In the genomic region with DNA sequence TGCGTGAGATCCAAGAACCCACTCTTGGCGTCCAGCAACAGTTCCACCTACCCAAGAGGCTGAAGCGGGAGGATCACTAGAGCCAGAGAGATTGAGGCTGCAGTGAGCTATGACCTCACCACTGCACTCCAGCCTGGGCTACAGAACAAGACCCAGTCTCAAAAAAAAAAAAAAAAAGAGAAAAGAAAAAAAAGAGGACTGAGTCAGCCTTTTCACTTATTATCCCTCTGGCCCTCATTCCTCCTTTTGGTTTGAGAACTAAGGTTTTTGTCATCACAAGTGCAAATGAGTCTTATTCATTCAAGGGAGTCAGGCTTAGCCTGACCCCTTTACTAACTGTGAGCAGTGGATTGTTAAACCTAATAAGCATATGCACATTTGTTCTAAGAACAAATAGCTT, we compare ENCODE assay signal across 14 cellular contexts. TPM values are rescaled to one million over a fixed set of nuclear protein-coding genes. Genes with fewer than 3 reads are reported as not detected.
DNase-seq lines count a peak whose midpoint lies in the region; ATAC-seq and TF ChIP-seq lines count a peak whose summit lies in the region.
"Had no signal": no experiment of that assay in that cellular context is flagged by ENCODE, and none has a peak within 500 bp of the region (broad histone marks: within the 10 kb centered on the region; RNA-seq: fewer than 3 reads in every experiment).

No MANE protein-coding gene starts in this region.

- no peak overlapping the region for H3K18ac ChIP-seq in mesendoderm (ENCODE audit: low read length)

- peaks cover 28% of the 10 kb centered on the region for H3F3A ChIP-seq in GM23248 (ENCODE audit: insufficient read depth)

- H3K4ac ChIP-seq in mesendoderm (ENCODE audit: low read depth, low read length): no peak overlapping the region

- no peak overlapping the region for H2BK15ac ChIP-seq in mesendoderm (replicated peaks; ENCODE audit: low read depth)

- H3K9ac ChIP-seq in GM23248 (no peak overlapping the region), mesendoderm (ENCODE audit: low read length) (no peak overlapping the region)

- no peak overlapping the region for H3K23ac ChIP-seq in mesendoderm (ENCODE audit: low read length)

- H3K4me1 ChIP-seq in GM23248 (ENCODE audit: insufficient read depth) (peaks cover 23% of the 10 kb centered on the region; the same call in 1 of the 2 replicates), mesendoderm (ENCODE audit: control insufficient read depth, low read depth, low read length) (peaks cover 1% of the 10 kb centered on the region)
- H3K4me1 ChIP-seq: SJSA1 had no signal

- H3K4me3 ChIP-seq in GM23248: no peak overlapping the region
- H3K4me3 ChIP-seq in MG63: no peak overlapping the region
- no peak overlapping the region for H3K4me3 ChIP-seq in epithelial cell of proximal tubule (ENCODE audit: low read depth, low read length)
- H3K4me3 ChIP-seq in mesendoderm (ENCODE audit: low read length): no peak overlapping the region
- H3K4me3 ChIP-seq: SJSA1 had no signal

- H3K27me3 ChIP-seq in GM23248 (replicated peaks; ENCODE audit: insufficient read depth) (no peaks in the 10 kb centered on the region), MG63 (no peaks in the 10 kb centered on the region), mesendoderm (ENCODE audit: insufficient read depth, low read length, poor library complexity) (no peaks in the 10 kb centered on the region)
- H3K27me3 ChIP-seq: SJSA1 had no signal

- no peaks in the 10 kb centered on the region for H3K9me2 ChIP-seq in GM23248 (ENCODE audit: insufficient read depth)

- no peak overlapping the region for H2BK5ac ChIP-seq in mesendoderm (ENCODE audit: low read length)

- H4K8ac ChIP-seq in mesendoderm (ENCODE audit: low read depth, low read length): no peak overlapping the region

- WGBS in GM23248 (ENCODE audit: low coverage in 1 of 2, low lambda C conversion rate in 2 of 2, missing lambda C conversion rate in 2 of 2), 2 experiments: 77 to 78% methylated on average over 3 of the region's 3 CpGs
- no CpG with 5 or more reads among the region's 3 CpGs for WGBS in mesendoderm (ENCODE audit: extremely low coverage, insufficient coverage, low lambda C conversion rate)

- in situ Hi-C loops in GM23248 (cut with MboI): no loop called here

- H3K36me3 ChIP-seq in GM23248 (ENCODE audit: low read depth) (no peaks in the 10 kb centered on the region), MG63 (no peaks in the 10 kb centered on the region), mesendoderm (ENCODE audit: control insufficient read depth, insufficient read depth, low read length) (no peaks in the 10 kb centered on the region)
- H3K36me3 ChIP-seq: SJSA1 had no signal

- no peak overlapping the region for H3K56ac ChIP-seq in mesendoderm (ENCODE audit: low read length)

- H3K79me2 ChIP-seq in GM23248 (ENCODE audit: insufficient read depth): no peaks in the 10 kb centered on the region
- no peaks in the 10 kb centered on the region for H3K79me2 ChIP-seq in mesendoderm (ENCODE audit: control insufficient read depth, insufficient read depth, low read length)

- no peak for TF ChIP-seq CTCF in epithelial cell of proximal tubule (conservative IDR thresholded peaks at IDR 0.05; ENCODE audit: low read depth, low read length)

- H3K27ac ChIP-seq in GM23248 (no peak overlapping the region), mesendoderm (ENCODE audit: low read depth, low read length) (peak overlapping the region; percentile 76)
- H3K27ac ChIP-seq: epithelial cell of prostate, SJSA1 had no signal

- H3K4me2 ChIP-seq in GM23248 (ENCODE audit: unreplicated experiment) (no peak overlapping the region), mesendoderm (ENCODE audit: low read length) (no peak overlapping the region)

- H3K9me3 ChIP-seq in GM23248 (ENCODE audit: low read depth) (no peaks in the 10 kb centered on the region), MG63 (no peaks in the 10 kb centered on the region)
- H3K9me3 ChIP-seq: SJSA1 had no signal

- H2AFZ ChIP-seq in GM23248: 0 out of 2 replicates have a peak overlapping the region, but pooled peaks have one; percentile 42

- H2BK120ac ChIP-seq in mesendoderm (ENCODE audit: low read depth, low read length): no peak overlapping the region

- H4K20me1 ChIP-seq in GM23248 (ENCODE audit: insufficient read depth): no peaks in the 10 kb centered on the region

- no peak for ATAC-seq in GM18498 (IDR thresholded peaks at IDR 0.05; ENCODE audit: unreplicated experiment)
- ATAC-seq in activated CD4-positive, CD25-positive, alpha-beta regulatory T cell treated with anti-CD3 and anti-CD28 coated beads, Interleukin-2, amount 50 U/mL, for 24 hours: no peak

- H2AK5ac ChIP-seq in mesendoderm (ENCODE audit: low read length): no peak overlapping the region

- H4K5ac ChIP-seq in mesendoderm (ENCODE audit: low read length): no peak overlapping the region

- DNase-seq in GM23248: peak; percentile 70
- peak; percentile 39 for DNase-seq in MG63
- peak; percentile 72 for DNase-seq in epithelial cell of proximal tubule (ENCODE audit: low read depth)
- DNase-seq in mesendoderm: peak; percentile 81
- DNase-seq in inferior parietal cortex (ENCODE audit: extremely low spot score): no peak
- DNase-seq in RPMI8226: no peak
- DNase-seq: activated naive CD4-positive, alpha-beta T cell treated with anti-CD3 and anti-CD28 coated beads for 36 hours; CD4-positive, CD25-positive, alpha-beta regulatory T cell; cerebellar nuclear complex; small intestine had no signal

- no peaks in the 10 kb centered on the region for H3K79me1 ChIP-seq in mesendoderm (ENCODE audit: low read length)

RNA-seq across cellular contexts. Expression of a gene that starts 37.9 kb away (rescaled TPM):
- 9.1 and 9.3 TPM in 2 replicates for total RNA-seq in GM23248 (2014; rRNA removed; shearing (Covaris generic))
- 3.9 and 4.7 TPM in 2 replicates for polyA plus RNA-seq in GM23248 (2016; fragmentation: Nextera tagmentation; extraction: Ambion mirVana)
- 0.56 and 1.1 TPM in 2 replicates for total RNA-seq in MG63 (2014; rRNA removed; shearing (Covaris generic); ENCODE audit: low replicate concordance)
- 5.1 and 5.7 TPM in 2 replicates for total RNA-seq in epithelial cell of proximal tubule
- 58.9 TPM for polyA plus RNA-seq in mesendoderm (2013, experiment 1 of 2)
- 60.3 TPM for polyA plus RNA-seq in mesendoderm (2013, experiment 2 of 2)

Comparison
In these comparisons a context has a peak if more than half of its experiments do, and no peak if none do; other contexts are left out.
1. DNase-seq: peak in GM23248 (single experiment), MG63 (single experiment), epithelial cell of proximal tubule (single experiment) and mesendoderm (single experiment); none in inferior parietal cortex (single experiment) and RPMI8226 (single experiment).